ENCODE assay signal across 1 cellular context in the genomic region with DNA sequence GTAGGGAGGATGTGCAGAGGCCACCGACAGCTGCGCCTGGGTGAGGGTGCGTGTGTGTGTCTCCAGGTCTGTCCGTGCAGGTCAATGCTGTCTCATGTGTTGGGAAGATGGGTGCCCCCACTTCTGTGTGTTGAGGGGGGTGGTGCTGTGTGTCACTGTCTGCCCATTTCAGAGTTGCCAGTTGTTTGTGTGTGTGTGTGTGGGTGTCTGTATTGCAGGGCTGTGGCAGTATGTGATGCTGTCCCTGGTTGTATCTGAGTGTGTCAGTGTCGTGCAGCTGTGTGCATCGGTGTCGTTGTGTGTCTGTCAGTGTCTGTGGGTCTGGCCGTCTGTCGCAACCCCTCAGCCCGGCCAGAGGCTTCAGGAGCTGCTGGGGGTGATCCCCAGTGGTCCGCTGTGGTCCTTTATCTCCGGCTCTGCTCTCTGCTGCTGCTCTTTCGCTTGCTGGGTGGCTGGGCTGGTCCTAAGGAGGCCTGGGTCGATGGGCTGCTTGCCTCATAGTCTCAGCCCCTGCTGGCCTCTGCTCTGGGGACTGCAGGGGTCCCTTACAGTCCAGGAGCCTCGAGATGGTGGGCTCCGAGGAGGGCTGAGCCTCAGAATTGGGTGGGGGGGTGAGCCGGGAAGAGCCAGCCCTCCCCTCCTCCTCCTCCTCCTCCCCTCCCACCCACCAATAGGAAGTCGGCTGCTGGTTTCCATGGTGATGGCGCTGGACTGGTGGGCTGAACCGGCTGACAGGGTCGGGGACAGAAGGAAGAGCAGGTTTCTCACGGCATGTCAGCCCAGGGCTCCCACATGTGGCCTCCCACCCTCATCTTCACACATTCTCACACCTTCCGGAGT.
A peak's percentile ranks its signal among the peaks of the same experiment; 100 is the strongest.
TF ChIP-seq lines count a peak whose summit lies in the region.

A gene with protein sequence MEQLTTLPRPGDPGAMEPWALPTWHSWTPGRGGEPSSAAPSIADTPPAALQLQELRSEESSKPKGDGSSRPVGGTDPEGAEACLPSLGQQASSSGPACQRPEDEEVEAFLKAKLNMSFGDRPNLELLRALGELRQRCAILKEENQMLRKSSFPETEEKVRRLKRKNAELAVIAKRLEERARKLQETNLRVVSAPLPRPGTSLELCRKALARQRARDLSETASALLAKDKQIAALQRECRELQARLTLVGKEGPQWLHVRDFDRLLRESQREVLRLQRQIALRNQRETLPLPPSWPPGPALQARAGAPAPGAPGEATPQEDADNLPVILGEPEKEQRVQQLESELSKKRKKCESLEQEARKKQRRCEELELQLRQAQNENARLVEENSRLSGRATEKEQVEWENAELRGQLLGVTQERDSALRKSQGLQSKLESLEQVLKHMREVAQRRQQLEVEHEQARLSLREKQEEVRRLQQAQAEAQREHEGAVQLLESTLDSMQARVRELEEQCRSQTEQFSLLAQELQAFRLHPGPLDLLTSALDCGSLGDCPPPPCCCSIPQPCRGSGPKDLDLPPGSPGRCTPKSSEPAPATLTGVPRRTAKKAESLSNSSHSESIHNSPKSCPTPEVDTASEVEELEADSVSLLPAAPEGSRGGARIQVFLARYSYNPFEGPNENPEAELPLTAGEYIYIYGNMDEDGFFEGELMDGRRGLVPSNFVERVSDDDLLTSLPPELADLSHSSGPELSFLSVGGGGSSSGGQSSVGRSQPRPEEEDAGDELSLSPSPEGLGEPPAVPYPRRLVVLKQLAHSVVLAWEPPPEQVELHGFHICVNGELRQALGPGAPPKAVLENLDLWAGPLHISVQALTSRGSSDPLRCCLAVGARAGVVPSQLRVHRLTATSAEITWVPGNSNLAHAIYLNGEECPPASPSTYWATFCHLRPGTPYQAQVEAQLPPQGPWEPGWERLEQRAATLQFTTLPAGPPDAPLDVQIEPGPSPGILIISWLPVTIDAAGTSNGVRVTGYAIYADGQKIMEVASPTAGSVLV (N-terminal part only) (minus strand): TSS at position 601 of the 840 bp plus-strand sequence. CDS start 875 bp downstream, outside the sequence.

TF ChIP-seq in K562, 482 proteins besides CTCF, POLR2A, EP300 and RAD21 (continued from another document and continues in another):
- TF ChIP-seq, protein P1, sequence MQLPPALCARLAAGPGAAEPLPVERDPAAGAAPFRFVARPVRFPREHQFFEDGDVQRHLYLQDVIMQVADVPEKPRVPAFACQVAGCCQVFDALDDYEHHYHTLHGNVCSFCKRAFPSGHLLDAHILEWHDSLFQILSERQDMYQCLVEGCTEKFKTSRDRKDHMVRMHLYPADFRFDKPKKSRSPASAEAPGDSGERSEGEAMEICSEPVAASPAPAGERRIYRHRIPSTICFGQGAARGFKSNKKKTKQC (CRISPR knock-in tag; IDR thresholded peaks at IDR 0.05), result no peak
- TF ChIP-seq TSC22D4 (tag; IDR thresholded peaks at IDR 0.05) (no peak), IRF2 (CRISPR knock-in tag; IDR thresholded peaks at IDR 0.05) (no peak), XRCC4 (IDR thresholded peaks at IDR 0.05; ENCODE audit: extremely low read depth, insufficient read depth, insufficient read length) (no peak), TCF3 (CRISPR knock-in tag; IDR thresholded peaks at IDR 0.05) (peak; percentile 35), ZNF165 (CRISPR knock-in tag; IDR thresholded peaks at IDR 0.05; ENCODE audit: borderline replicate concordance) (no peak), EZH2 (IDR thresholded peaks at IDR 0.05; ENCODE audit: borderline replicate concordance, low read depth, low read length) (no peak), CC2D1A (IDR thresholded peaks at IDR 0.05) (peak; percentile 16; the same call in 1 of the 2 replicates), TAF1 (IDR thresholded peaks at IDR 0.05; ENCODE audit: control insufficient read depth, extremely low read depth, insufficient read depth, low read length, severe bottlenecking) (peak; percentile 14), SMAD2 (IDR thresholded peaks at IDR 0.05; ENCODE audit: low read depth, low read length) (no peak), XRCC3 (IDR thresholded peaks at IDR 0.05) (no peak), CEBPB (tag; IDR thresholded peaks at IDR 0.05) (peak; percentile 89), MXI1 (IDR thresholded peaks at IDR 0.05; ENCODE audit: low read depth, low read length) (peak; percentile 55), KDM5B (IDR thresholded peaks at IDR 0.05; ENCODE audit: insufficient replicate concordance, low read depth, low read length) (peak; percentile 90), ARID1B (IDR thresholded peaks at IDR 0.05) (peak; percentile 51), RBM17 (IDR thresholded peaks at IDR 0.05; ENCODE audit: borderline replicate concordance, low read depth, low read length) (no peak), SP1 (CRISPR knock-in tag; IDR thresholded peaks at IDR 0.05) (0 out of 2 replicates have a peak, but pooled peaks have one; percentile 11), PRPF4 (IDR thresholded peaks at IDR 0.05; ENCODE audit: insufficient read depth, low read depth, low read length, poor library complexity, severe bottlenecking) (no peak), BRD9 (IDR thresholded peaks at IDR 0.05; ENCODE audit: low read depth, partially characterized antibody) (no peak), ILK (tag; IDR thresholded peaks at IDR 0.05; ENCODE audit: borderline replicate concordance, low read depth) (no peak), GATAD2A (IDR thresholded peaks at IDR 0.05) (no peak), GABPA (tag; conservative IDR thresholded peaks at IDR 0.05; ENCODE audit: low read depth) (no peak), FOXK2 (conservative IDR thresholded peaks at IDR 0.05 in 1 of 2, IDR thresholded peaks at IDR 0.05 in 1 of 2; ENCODE audit: low read depth in 2 of 2) (peak; percentile 58 to 66; a peak in 2 of 4 replicates), MCM3 (IDR thresholded peaks at IDR 0.05) (no peak), ZNF140 (CRISPR knock-in tag; IDR thresholded peaks at IDR 0.05) (no peak), SIN3B (IDR thresholded peaks at IDR 0.05; ENCODE audit: low read depth) (no peak), NCOA4 (IDR thresholded peaks at IDR 0.05; ENCODE audit: partially characterized antibody) (no peak), ZNF589 (CRISPR knock-in tag; IDR thresholded peaks at IDR 0.05; ENCODE audit: low read depth) (no peak), TBL1XR1 (IDR thresholded peaks at IDR 0.05; ENCODE audit: low read length in 2 of 2) (no peak; a peak in 1 of 4 replicates), PHTF2 (CRISPR knock-in tag; IDR thresholded peaks at IDR 0.05) (no peak), CHD1 (IDR thresholded peaks at IDR 0.05; ENCODE audit: low read length) (peak; percentile 61), CTBP1 (IDR thresholded peaks at IDR 0.05; ENCODE audit: borderline replicate concordance) (peak; percentile 37; the same call in 1 of the 2 replicates), SIX5 (IDR thresholded peaks at IDR 0.05; ENCODE audit: borderline replicate concordance in 1 of 2, insufficient read depth in 1 of 2, low read depth in 1 of 2, low read length in 2 of 2) (no peak), SMAD4 (CRISPR knock-in tag; conservative IDR thresholded peaks at IDR 0.05) (no peak), SMAD3 (CRISPR knock-in tag; conservative IDR thresholded peaks at IDR 0.05) (0 out of 2 replicates have a peak, but pooled peaks have one; percentile 5), SMC3 (conservative IDR thresholded peaks at IDR 0.05; ENCODE audit: insufficient read depth, low read depth, low read length) (no peak), NR1H2 (CRISPR knock-in tag; IDR thresholded peaks at IDR 0.05) (no peak)
- TF ChIP-seq, protein P2, sequence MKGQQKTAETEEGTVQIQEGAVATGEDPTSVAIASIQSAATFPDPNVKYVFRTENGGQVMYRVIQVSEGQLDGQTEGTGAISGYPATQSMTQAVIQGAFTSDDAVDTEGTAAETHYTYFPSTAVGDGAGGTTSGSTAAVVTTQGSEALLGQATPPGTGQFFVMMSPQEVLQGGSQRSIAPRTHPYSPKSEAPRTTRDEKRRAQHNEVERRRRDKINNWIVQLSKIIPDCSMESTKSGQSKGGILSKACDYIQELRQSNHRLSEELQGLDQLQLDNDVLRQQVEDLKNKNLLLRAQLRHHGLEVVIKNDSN (CRISPR knock-in tag; IDR thresholded peaks at IDR 0.05), result no peak
- TF ChIP-seq, protein P3, sequence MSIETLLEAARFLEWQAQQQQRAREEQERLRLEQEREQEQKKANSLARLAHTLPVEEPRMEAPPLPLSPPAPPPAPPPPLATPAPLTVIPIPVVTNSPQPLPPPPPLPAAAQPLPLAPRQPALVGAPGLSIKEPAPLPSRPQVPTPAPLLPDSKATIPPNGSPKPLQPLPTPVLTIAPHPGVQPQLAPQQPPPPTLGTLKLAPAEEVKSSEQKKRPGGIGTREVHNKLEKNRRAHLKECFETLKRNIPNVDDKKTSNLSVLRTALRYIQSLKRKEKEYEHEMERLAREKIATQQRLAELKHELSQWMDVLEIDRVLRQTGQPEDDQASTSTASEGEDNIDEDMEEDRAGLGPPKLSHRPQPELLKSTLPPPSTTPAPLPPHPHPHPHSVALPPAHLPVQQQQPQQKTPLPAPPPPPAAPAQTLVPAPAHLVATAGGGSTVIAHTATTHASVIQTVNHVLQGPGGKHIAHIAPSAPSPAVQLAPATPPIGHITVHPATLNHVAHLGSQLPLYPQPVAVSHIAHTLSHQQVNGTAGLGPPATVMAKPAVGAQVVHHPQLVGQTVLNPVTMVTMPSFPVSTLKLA (conservative IDR thresholded peaks at IDR 0.05), result no peak; a peak in 1 of 4 replicates
- TF ChIP-seq, protein P4, sequence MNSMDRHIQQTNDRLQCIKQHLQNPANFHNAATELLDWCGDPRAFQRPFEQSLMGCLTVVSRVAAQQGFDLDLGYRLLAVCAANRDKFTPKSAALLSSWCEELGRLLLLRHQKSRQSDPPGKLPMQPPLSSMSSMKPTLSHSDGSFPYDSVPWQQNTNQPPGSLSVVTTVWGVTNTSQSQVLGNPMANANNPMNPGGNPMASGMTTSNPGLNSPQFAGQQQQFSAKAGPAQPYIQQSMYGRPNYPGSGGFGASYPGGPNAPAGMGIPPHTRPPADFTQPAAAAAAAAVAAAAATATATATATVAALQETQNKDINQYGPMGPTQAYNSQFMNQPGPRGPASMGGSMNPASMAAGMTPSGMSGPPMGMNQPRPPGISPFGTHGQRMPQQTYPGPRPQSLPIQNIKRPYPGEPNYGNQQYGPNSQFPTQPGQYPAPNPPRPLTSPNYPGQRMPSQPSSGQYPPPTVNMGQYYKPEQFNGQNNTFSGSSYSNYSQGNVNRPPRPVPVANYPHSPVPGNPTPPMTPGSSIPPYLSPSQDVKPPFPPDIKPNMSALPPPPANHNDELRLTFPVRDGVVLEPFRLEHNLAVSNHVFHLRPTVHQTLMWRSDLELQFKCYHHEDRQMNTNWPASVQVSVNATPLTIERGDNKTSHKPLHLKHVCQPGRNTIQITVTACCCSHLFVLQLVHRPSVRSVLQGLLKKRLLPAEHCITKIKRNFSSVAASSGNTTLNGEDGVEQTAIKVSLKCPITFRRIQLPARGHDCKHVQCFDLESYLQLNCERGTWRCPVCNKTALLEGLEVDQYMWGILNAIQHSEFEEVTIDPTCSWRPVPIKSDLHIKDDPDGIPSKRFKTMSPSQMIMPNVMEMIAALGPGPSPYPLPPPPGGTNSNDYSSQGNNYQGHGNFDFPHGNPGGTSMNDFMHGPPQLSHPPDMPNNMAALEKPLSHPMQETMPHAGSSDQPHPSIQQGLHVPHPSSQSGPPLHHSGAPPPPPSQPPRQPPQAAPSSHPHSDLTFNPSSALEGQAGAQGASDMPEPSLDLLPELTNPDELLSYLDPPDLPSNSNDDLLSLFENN (IDR thresholded peaks at IDR 0.05; ENCODE audit: low read depth in 2 of 2, low read length in 2 of 2), result no peak
- TF ChIP-seq, protein P5, sequence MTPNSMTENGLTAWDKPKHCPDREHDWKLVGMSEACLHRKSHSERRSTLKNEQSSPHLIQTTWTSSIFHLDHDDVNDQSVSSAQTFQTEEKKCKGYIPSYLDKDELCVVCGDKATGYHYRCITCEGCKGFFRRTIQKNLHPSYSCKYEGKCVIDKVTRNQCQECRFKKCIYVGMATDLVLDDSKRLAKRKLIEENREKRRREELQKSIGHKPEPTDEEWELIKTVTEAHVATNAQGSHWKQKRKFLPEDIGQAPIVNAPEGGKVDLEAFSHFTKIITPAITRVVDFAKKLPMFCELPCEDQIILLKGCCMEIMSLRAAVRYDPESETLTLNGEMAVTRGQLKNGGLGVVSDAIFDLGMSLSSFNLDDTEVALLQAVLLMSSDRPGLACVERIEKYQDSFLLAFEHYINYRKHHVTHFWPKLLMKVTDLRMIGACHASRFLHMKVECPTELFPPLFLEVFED (CRISPR knock-in tag; conservative IDR thresholded peaks at IDR 0.05), result peak; percentile 86
- TF ChIP-seq, protein P6, sequence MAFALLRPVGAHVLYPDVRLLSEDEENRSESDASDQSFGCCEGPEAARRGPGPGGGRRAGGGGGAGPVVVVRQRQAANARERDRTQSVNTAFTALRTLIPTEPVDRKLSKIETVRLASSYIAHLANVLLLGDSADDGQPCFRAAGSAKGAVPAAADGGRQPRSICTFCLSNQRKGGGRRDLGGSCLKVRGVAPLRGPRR (CRISPR knock-in tag; IDR thresholded peaks at IDR 0.05), result no peak
- TF ChIP-seq, protein P7, sequence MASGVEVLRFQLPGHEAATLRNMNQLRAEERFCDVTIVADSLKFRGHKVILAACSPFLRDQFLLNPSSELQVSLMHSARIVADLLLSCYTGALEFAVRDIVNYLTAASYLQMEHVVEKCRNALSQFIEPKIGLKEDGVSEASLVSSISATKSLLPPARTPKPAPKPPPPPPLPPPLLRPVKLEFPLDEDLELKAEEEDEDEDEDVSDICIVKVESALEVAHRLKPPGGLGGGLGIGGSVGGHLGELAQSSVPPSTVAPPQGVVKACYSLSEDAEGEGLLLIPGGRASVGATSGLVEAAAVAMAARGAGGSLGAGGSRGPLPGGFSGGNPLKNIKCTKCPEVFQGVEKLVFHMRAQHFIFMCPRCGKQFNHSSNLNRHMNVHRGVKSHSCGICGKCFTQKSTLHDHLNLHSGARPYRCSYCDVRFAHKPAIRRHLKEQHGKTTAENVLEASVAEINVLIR (CRISPR knock-in tag; IDR thresholded peaks at IDR 0.05), result no peak
- TF ChIP-seq, protein P8, sequence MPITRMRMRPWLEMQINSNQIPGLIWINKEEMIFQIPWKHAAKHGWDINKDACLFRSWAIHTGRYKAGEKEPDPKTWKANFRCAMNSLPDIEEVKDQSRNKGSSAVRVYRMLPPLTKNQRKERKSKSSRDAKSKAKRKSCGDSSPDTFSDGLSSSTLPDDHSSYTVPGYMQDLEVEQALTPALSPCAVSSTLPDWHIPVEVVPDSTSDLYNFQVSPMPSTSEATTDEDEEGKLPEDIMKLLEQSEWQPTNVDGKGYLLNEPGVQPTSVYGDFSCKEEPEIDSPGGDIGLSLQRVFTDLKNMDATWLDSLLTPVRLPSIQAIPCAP (CRISPR knock-in tag; IDR thresholded peaks at IDR 0.05; ENCODE audit: borderline replicate concordance), result no peak; the same call in 1 of the 2 replicates
- TF ChIP-seq, protein P9, sequence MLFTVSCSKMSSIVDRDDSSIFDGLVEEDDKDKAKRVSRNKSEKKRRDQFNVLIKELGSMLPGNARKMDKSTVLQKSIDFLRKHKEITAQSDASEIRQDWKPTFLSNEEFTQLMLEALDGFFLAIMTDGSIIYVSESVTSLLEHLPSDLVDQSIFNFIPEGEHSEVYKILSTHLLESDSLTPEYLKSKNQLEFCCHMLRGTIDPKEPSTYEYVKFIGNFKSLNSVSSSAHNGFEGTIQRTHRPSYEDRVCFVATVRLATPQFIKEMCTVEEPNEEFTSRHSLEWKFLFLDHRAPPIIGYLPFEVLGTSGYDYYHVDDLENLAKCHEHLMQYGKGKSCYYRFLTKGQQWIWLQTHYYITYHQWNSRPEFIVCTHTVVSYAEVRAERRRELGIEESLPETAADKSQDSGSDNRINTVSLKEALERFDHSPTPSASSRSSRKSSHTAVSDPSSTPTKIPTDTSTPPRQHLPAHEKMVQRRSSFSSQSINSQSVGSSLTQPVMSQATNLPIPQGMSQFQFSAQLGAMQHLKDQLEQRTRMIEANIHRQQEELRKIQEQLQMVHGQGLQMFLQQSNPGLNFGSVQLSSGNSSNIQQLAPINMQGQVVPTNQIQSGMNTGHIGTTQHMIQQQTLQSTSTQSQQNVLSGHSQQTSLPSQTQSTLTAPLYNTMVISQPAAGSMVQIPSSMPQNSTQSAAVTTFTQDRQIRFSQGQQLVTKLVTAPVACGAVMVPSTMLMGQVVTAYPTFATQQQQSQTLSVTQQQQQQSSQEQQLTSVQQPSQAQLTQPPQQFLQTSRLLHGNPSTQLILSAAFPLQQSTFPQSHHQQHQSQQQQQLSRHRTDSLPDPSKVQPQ (CRISPR knock-in tag; IDR thresholded peaks at IDR 0.05; ENCODE audit: borderline replicate concordance), result no peak
